14 cellular contexts compared by ENCODE assay signal in genomic region chr17:61805399-61805798, GRCh38. TPM values are rescaled to one million over a fixed set of nuclear protein-coding genes. Genes with fewer than 3 reads are reported as not detected.
DNase-seq lines count a peak whose midpoint lies in the region; ATAC-seq and TF ChIP-seq lines count a peak whose summit lies in the region.
"Had no signal": no experiment of that assay in that cellular context is flagged by ENCODE, and none has a peak within 500 bp of the region (broad histone marks: within the 10 kb centered on the region; RNA-seq: fewer than 3 reads in every experiment).

No MANE protein-coding gene starts in this region.

- H3K4me3 ChIP-seq in AG04449 (ENCODE audit: low read depth, low read length) (no peak overlapping the region), right lobe of liver (no peak overlapping the region)
- H3K4me3 ChIP-seq: prostate gland had no signal

- CTCF ChIA-PET in AG04449 (lab: Yijun Ruan, JAX) = interaction anchor here (0.8 to 2.5 kb wide), 3 partner anchors 32 to 393 kb away, joined by 3 to 6 read pairs (median 4); no protein-coding TSS in a partner anchor

- TF ChIP-seq CTCF in AG04449 (IDR thresholded peaks at IDR 0.05; ENCODE audit: insufficient read depth, low read length, missing control alignments) (no peak), right lobe of liver (IDR thresholded peaks at IDR 0.05) (no peak)

- H3K27ac ChIP-seq in right lobe of liver = no peak overlapping the region
- H3K27ac ChIP-seq: prostate gland had no signal

- H3K27me3 ChIP-seq in right lobe of liver = no peaks in the 10 kb centered on the region

- no peaks in the 10 kb centered on the region for H3K36me3 ChIP-seq in right lobe of liver
- H3K36me3 ChIP-seq: prostate gland had no signal

- DNase-seq in AG04449 (ENCODE audit: low read depth, low spot score) (peak; percentile 50), HPDE6-E6E7 (ENCODE audit: extremely low spot score) (peak; percentile 2), amniotic stem cell (lab: John Stamatoyannopoulos, UW) (peak; percentile 48), glomerular visceral epithelial cell (ENCODE audit: extremely low spot score) (peak; percentile 13), NCI-H446 treated with DMSO at 0.1 percent for 48 hours (lab: John Stamatoyannopoulos, UW) (no peak), NCI-H2196 treated with DMSO at 0.1 percent for 48 hours (lab: John Stamatoyannopoulos, UW; ENCODE audit: unreplicated experiment) (no peak), NCI-H1417 treated with DMSO at 0.1 percent for 48 hours (lab: John Stamatoyannopoulos, UW) (no peak), right lobe of liver (no peak)
- DNase-seq: activated CD4-positive, alpha-beta T cell treated with anti-CD3 and anti-CD28 coated beads for 48 hours; activated T-cell treated with anti-CD3 and anti-CD28 coated beads, Interleukin-2, amount 50 U/mL, for 24 hours; anterior cingulate cortex; NCI-H2171 treated with DMSO at 0.1 percent for 48 hours; stimulated activated CD4-positive, alpha-beta T cell treated with anti-CD3 and anti-CD28 coated beads, Interleukin-1b, Interleukin-23, amount 100 ng/mL, for 48 hours had no signal

- TF ChIP-seq POLR2A in right lobe of liver (IDR thresholded peaks at IDR 0.05) = no peak

- H3K4me1 ChIP-seq in right lobe of liver = no peaks in the 10 kb centered on the region
- H3K4me1 ChIP-seq: prostate gland had no signal

- no peaks in the 10 kb centered on the region for H3K9me3 ChIP-seq in right lobe of liver
- H3K9me3 ChIP-seq: prostate gland had no signal

- POLR2A ChIA-PET in AG04449 (lab: Yijun Ruan, JAX) = interaction anchor here (0.6 kb wide), 1 partner anchor 95 kb away, joined by 4 read pairs; no protein-coding TSS in a partner anchor

- intact Hi-C loops in right lobe of liver (cut with DNase I) = no loop called here

- no peak for ATAC-seq in right lobe of liver

- WGBS in right lobe of liver (ENCODE audit: insufficient coverage, low coverage, low lambda C conversion rate, missing lambda C conversion rate) = 41% methylated on average over 1 of the region's 1 CpG

RNA-seq across cellular contexts. Expression of gene BRIP1, which starts 57.9 kb away (rescaled TPM):
- total RNA-seq in right lobe of liver = 1 to 10 TPM; 1.0 to 1.6 (median 1.1) TPM

Comparison
In these comparisons a context has a peak if more than half of its experiments do, and no peak if none do; other contexts are left out.
1. DNase-seq: peak in AG04449 (single experiment), HPDE6-E6E7 (single experiment), amniotic stem cell (single experiment) and glomerular visceral epithelial cell (single experiment); none in NCI-H446 treated with DMSO at 0.1 percent for 48 hours (single experiment), NCI-H2196 treated with DMSO at 0.1 percent for 48 hours (single experiment), NCI-H1417 treated with DMSO at 0.1 percent for 48 hours (single experiment) and right lobe of liver (0 of 3).